In genomic region chr17:35242158-35242804, GRCh38 we compare ENCODE assay signal across 8 cellular contexts. TPM values are rescaled to one million over a fixed set of nuclear protein-coding genes. Genes with fewer than 3 reads are reported as not detected.
DNase-seq lines count a peak whose midpoint lies in the region; ATAC-seq and TF ChIP-seq lines count a peak whose summit lies in the region.

No MANE protein-coding gene starts in this region.

- in situ Hi-C loops in GM13976 (cut with MboI; ENCODE audit: low sequenced_read_pairs, unreplicated experiment): no loop called here

- no peaks in the 10 kb centered on the region for H3K36me3 Mint-ChIP-seq in WTC11

- H3K4me3 Mint-ChIP-seq in WTC11: peak overlapping the region; percentile 89

- peak; percentile 86 for DNase-seq in GM13976 (ENCODE audit: low spot score)
- peak; percentile 35 for DNase-seq in NCI-H187 treated with DMSO at 0.1 percent for 48 hours (lab: John Stamatoyannopoulos, UW)
- peak; percentile 83 for DNase-seq in WTC11 (ENCODE audit: low spot score)
- peak in 9 of 61 donors; percentile 5 to 65 (median 29) for DNase-seq in caudate nucleus (lab: John Stamatoyannopoulos, UW)
- peak; percentile 79 to 81 for DNase-seq in left colon
- DNase-seq in stimulated activated CD4-positive, alpha-beta T cell treated with anti-CD3 and anti-CD28 coated beads, Interleukin-4, amount 100 ng/mL, for 1 hour: peak; percentile 79
- DNase-seq in AG08395 (ENCODE audit: low spot score): no peak

- peaks cover 12% of the 10 kb centered on the region for H3K27me3 Mint-ChIP-seq in WTC11 (ENCODE audit: low read depth)

- peak overlapping the region; percentile 57; the same call in 1 of the 2 replicates for H3K27ac Mint-ChIP-seq in WTC11

- ATAC-seq in HG02840 (IDR thresholded peaks at IDR 0.05; ENCODE audit: low FRiP score, unreplicated experiment) (peak; percentile 34), WTC11 (peak; percentile 78), left colon (peak; percentile 81)

- TF ChIP-seq CTCF in GM13976 (IDR thresholded peaks at IDR 0.05; ENCODE audit: borderline replicate concordance, control extremely low read depth, extremely low read depth, insufficient read depth, missing control alignments) (peak; percentile 27), WTC11 (IDR thresholded peaks at IDR 0.05) (no peak)

- intact Hi-C loops in left colon (cut with DNase I, micrococcal nuclease): no loop called here

- POLR2A ChIA-PET in WTC11 (lab: Charles Lee): interaction anchor here (0.6 to 1.3 kb wide), 3 partner anchors 153 to 252 kb away, joined by 3 to 4 read pairs (median 3); partner anchors contain the start of gene SLFN13

- H3K9me3 Mint-ChIP-seq in WTC11: no peaks in the 10 kb centered on the region

- peak overlapping the region; percentile 39 for H3K27ac ChIP-seq in caudate nucleus (ENCODE audit: low read depth, low read length)

- peaks cover 20% of the 10 kb centered on the region for H3K4me1 Mint-ChIP-seq in WTC11

- CTCF ChIA-PET in WTC11 (lab: Charles Lee): interaction anchor here (0.8 to 1.7 kb wide), 6 partner anchors 59 to 522 kb away, joined by 3 to 6 read pairs (median 3); partner anchors contain the start of gene SLFN11

TF ChIP-seq in WTC11, 78 proteins besides CTCF, POLR2A, EP300 and RAD21:
- TF ChIP-seq, protein P1, sequence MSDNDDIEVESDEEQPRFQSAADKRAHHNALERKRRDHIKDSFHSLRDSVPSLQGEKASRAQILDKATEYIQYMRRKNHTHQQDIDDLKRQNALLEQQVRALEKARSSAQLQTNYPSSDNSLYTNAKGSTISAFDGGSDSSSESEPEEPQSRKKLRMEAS (CRISPR knock-in tag; IDR thresholded peaks at IDR 0.05): peak; percentile 53
- TF ChIP-seq PRRX2 (CRISPR knock-in tag; IDR thresholded peaks at IDR 0.05) (no peak), MYBL2 (CRISPR knock-in tag; IDR thresholded peaks at IDR 0.05) (0 out of 2 replicates have a peak, but pooled peaks have one; percentile 32), PREB (CRISPR knock-in tag; IDR thresholded peaks at IDR 0.05; ENCODE audit: borderline replicate concordance) (no peak)
- TF ChIP-seq, protein P2, sequence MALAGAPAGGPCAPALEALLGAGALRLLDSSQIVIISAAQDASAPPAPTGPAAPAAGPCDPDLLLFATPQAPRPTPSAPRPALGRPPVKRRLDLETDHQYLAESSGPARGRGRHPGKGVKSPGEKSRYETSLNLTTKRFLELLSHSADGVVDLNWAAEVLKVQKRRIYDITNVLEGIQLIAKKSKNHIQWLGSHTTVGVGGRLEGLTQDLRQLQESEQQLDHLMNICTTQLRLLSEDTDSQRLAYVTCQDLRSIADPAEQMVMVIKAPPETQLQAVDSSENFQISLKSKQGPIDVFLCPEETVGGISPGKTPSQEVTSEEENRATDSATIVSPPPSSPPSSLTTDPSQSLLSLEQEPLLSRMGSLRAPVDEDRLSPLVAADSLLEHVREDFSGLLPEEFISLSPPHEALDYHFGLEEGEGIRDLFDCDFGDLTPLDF (CRISPR knock-in tag; IDR thresholded peaks at IDR 0.05): no peak

RNA-seq across cellular contexts. Expression of gene SLFN5, which starts 0.6 kb away (rescaled TPM):
- total RNA-seq in WTC11 (2021) (4.8 to 7.6 TPM (median 6.0 TPM) in 3 replicates), left colon (10 to 100 TPM in 1 of 2 donors, 1 to 10 TPM in 1; 7.7 to 12.8 TPM)

RNA-seq across cellular contexts. Expression of gene SLC35G3, which starts 48.1 kb away (rescaled TPM):
- total RNA-seq in WTC11 (2021) (not detected in 3 replicates), left colon (not detected)
